41 cellular contexts compared by ENCODE assay signal in the genomic region with DNA sequence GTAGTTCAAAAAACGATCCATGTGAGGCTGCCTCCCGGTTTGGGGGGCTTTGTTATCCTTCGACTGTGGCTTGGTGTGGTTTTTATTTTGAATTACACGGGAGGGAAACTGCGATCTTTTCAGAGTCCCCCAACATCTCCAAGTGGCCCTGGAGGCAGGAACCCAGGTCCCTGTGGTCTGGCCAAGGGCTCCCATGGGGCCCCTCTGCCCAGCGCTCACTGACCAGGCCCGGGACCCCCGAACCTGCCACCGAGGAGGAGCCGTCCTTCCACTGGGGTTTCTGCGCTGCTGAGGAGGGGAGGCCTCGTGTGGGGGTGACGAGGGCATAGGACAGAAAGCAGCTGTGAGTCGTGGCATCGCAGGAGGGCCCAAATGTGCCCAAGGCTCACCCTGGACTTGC. TPM values are rescaled to one million over a fixed set of nuclear protein-coding genes. Genes with fewer than 3 reads are reported as not detected.
"Had no signal": no experiment of that assay in that cellular context is flagged by ENCODE, and none has a peak within 500 bp of the region (broad histone marks: within the 10 kb centered on the region; RNA-seq: fewer than 3 reads in every experiment).

No MANE protein-coding gene starts in this region.

- H3K27ac ChIP-seq: adrenal gland, ascending aorta, body of pancreas, brain microvascular endothelial cell, breast epithelium, cardiac muscle cell had no signal

- ATAC-seq: activated naive CD4-positive, alpha-beta T cell treated with anti-CD3 and anti-CD28 coated beads, Interleukin-2, amount 50 U/mL, for 72 hours; activated naive CD8-positive, alpha-beta T cell treated with anti-CD3 and anti-CD28 coated beads, Interleukin-2, amount 50 U/mL, for 24 hours; activated T-cell treated with anti-CD3 and anti-CD28 coated beads, Interleukin-2, amount 50 U/mL, for 4 hours; activated T-cell treated with anti-CD3 and anti-CD28 coated beads, Interleukin-2, amount 50 U/mL, for 72 hours; activated T-helper 17 cell treated with anti-CD3 and anti-CD28 coated beads, Interleukin-2, amount 50 U/mL, for 72 hours; body of pancreas had no signal

- H3K27me3 ChIP-seq: adrenal gland, ascending aorta, body of pancreas, brain microvascular endothelial cell, breast epithelium, cardiac muscle cell had no signal

- H3K4me1 Mint-ChIP-seq: activated naive CD4-positive, alpha-beta T cell treated with anti-CD3 and anti-CD28 coated beads, Interleukin-2, amount 50 U/mL, for 24 hours; activated T-helper 17 cell treated with anti-CD3 and anti-CD28 coated beads, Interleukin-2, amount 50 U/mL, for 72 hours; brain had no signal

- H3K27me3 Mint-ChIP-seq: activated naive CD4-positive, alpha-beta T cell treated with anti-CD3 and anti-CD28 coated beads, Interleukin-2, amount 50 U/mL, for 24 hours; activated naive CD8-positive, alpha-beta T cell; activated naive CD8-positive, alpha-beta T cell treated with anti-CD3 and anti-CD28 coated beads for 36 hours; activated naive CD8-positive, alpha-beta T cell treated with anti-CD3 and anti-CD28 coated beads, Interleukin-2, amount 10 ng/mL, durations not matched to agents 7 days and 5 days; activated naive CD8-positive, alpha-beta T cell treated with anti-CD3 and anti-CD28 coated beads, Interleukin-2, amount 50 U/mL, for 24 hours; activated T-cell treated with anti-CD3 and anti-CD28 coated beads, Interleukin-2, amount 50 U/mL, for 24 hours; central memory CD8-positive, alpha-beta T cell had no signal

- H3K9me3 Mint-ChIP-seq: activated naive CD4-positive, alpha-beta T cell treated with anti-CD3 and anti-CD28 coated beads for 36 hours; activated naive CD4-positive, alpha-beta T cell treated with anti-CD3 and anti-CD28 coated beads, Interleukin-2, amount 50 U/mL, for 24 hours; activated naive CD4-positive, alpha-beta T cell treated with anti-CD3 and anti-CD28 coated beads, Interleukin-2, amount 50 U/mL, for 72 hours; activated naive CD8-positive, alpha-beta T cell treated with anti-CD3 and anti-CD28 coated beads for 36 hours; activated naive CD8-positive, alpha-beta T cell treated with anti-CD3 and anti-CD28 coated beads, Interleukin-2, amount 10 ng/mL, durations not matched to agents 7 days and 5 days; activated naive CD8-positive, alpha-beta T cell treated with anti-CD3 and anti-CD28 coated beads, Interleukin-2, amount 50 U/mL, for 24 hours; activated T-cell treated with anti-CD3 and anti-CD28 coated beads, Interleukin-2, amount 50 U/mL, for 24 hours; activated T-cell treated with anti-CD3 and anti-CD28 coated beads, Interleukin-2, amount 50 U/mL, for 4 hours; activated T-cell treated with anti-CD3 and anti-CD28 coated beads, Interleukin-2, amount 50 U/mL, for 72 hours; activated T-helper 1 cell treated with anti-CD3 and anti-CD28 coated beads, Interleukin-12 subunit alpha, Interleukin-12 subunit beta, Interleukin-2, Interleukin-4 antibody, amounts not matched to agents 30 ng/mL and 10 ng/mL and 1 ng/mL, durations not matched to agents 14 hours and 24 hours and 36 hours; activated T-helper 17 cell treated with anti-CD3 and anti-CD28 coated beads, Interleukin-2, amount 50 U/mL, for 72 hours; activated T-helper 2 cell treated with anti-CD3 and anti-CD28 coated beads, Interferon-gamma antibody, Interleukin-2, Interleukin-4, amounts not matched to agents 10 μg/mL and 5 μg/mL and 100 μg/mL, durations not matched to agents 14 hours and 24 hours and 36 hours; central memory CD8-positive, alpha-beta T cell had no signal

- H3K36me3 Mint-ChIP-seq: activated naive CD4-positive, alpha-beta T cell treated with anti-CD3 and anti-CD28 coated beads, Interleukin-2, amount 50 U/mL, for 24 hours; activated naive CD4-positive, alpha-beta T cell treated with anti-CD3 and anti-CD28 coated beads, Interleukin-2, amount 50 U/mL, for 72 hours; activated naive CD8-positive, alpha-beta T cell; activated naive CD8-positive, alpha-beta T cell treated with anti-CD3 and anti-CD28 coated beads for 36 hours; activated naive CD8-positive, alpha-beta T cell treated with anti-CD3 and anti-CD28 coated beads, Interleukin-2, amount 10 ng/mL, durations not matched to agents 7 days and 5 days; brain had no signal

- DNase-seq: activated effector memory CD4-positive, alpha-beta T cell treated with anti-CD3 and anti-CD28 coated beads, Interleukin-2, amount 50 U/mL, for 16 hours; activated effector memory CD4-positive, alpha-beta T cell treated with Interleukin-2 at 50 U/mL for 16 hours; activated gamma-delta T cell; activated gamma-delta T cell treated with Interleukin-2 at 50 U/mL for 16 hours; activated naive CD4-positive, alpha-beta T cell; activated naive CD4-positive, alpha-beta T cell treated with anti-CD3 and anti-CD28 coated beads for 36 hours; activated naive CD4-positive, alpha-beta T cell treated with anti-CD3 and anti-CD28 coated beads, Interleukin-2, amount 50 U/mL, for 16 hours; activated naive CD4-positive, alpha-beta T cell treated with Interleukin-2 at 50 U/mL for 16 hours; activated naive CD8-positive, alpha-beta T cell treated with anti-CD3 and anti-CD28 coated beads for 36 hours; activated naive CD8-positive, alpha-beta T cell treated with anti-CD3 and anti-CD28 coated beads, Interleukin-2, amount 10 ng/mL, durations not matched to agents 7 days and 5 days; activated naive CD8-positive, alpha-beta T cell treated with anti-CD3 and anti-CD28 coated beads, Interleukin-2, amount 50 U/mL, for 24 hours; activated T-cell treated with anti-CD3 and anti-CD28 coated beads, Interleukin-2, amount 50 U/mL, for 1 hour; activated T-cell treated with anti-CD3 and anti-CD28 coated beads, Interleukin-2, amount 50 U/mL, for 24 hours; activated T-cell treated with anti-CD3 and anti-CD28 coated beads, Interleukin-2, amount 50 U/mL, for 4 hours; activated T-cell treated with anti-CD3 and anti-CD28 coated beads, Interleukin-2, amount 50 U/mL, for 48 hours; activated T-cell treated with anti-CD3 and anti-CD28 coated beads, Interleukin-2, amount 50 U/mL, for 72 hours; adrenal gland; amniotic stem cell; amygdala; anterior cingulate cortex; body of pancreas; brain microvascular endothelial cell; caudate nucleus; central memory CD4-positive, alpha-beta T cell; cerebellar nuclear complex had no signal

- H3K27ac Mint-ChIP-seq: activated naive CD4-positive, alpha-beta T cell treated with anti-CD3 and anti-CD28 coated beads for 36 hours; activated naive CD4-positive, alpha-beta T cell treated with anti-CD3 and anti-CD28 coated beads, Interleukin-2, amount 50 U/mL, for 24 hours; activated naive CD4-positive, alpha-beta T cell treated with anti-CD3 and anti-CD28 coated beads, Interleukin-2, amount 50 U/mL, for 72 hours; activated naive CD8-positive, alpha-beta T cell; activated naive CD8-positive, alpha-beta T cell treated with anti-CD3 and anti-CD28 coated beads for 36 hours; activated naive CD8-positive, alpha-beta T cell treated with anti-CD3 and anti-CD28 coated beads, Interleukin-2, amount 10 ng/mL, durations not matched to agents 7 days and 5 days; activated naive CD8-positive, alpha-beta T cell treated with anti-CD3 and anti-CD28 coated beads, Interleukin-2, amount 50 U/mL, for 24 hours; activated T-cell treated with anti-CD3 and anti-CD28 coated beads, Interleukin-2, amount 50 U/mL, for 24 hours; activated T-cell treated with anti-CD3 and anti-CD28 coated beads, Interleukin-2, amount 50 U/mL, for 72 hours; activated T-helper 1 cell treated with anti-CD3 and anti-CD28 coated beads, Interleukin-12 subunit alpha, Interleukin-12 subunit beta, Interleukin-2, Interleukin-4 antibody, amounts not matched to agents 30 ng/mL and 10 ng/mL and 1 ng/mL, durations not matched to agents 14 hours and 24 hours and 36 hours; activated T-helper 17 cell treated with anti-CD3 and anti-CD28 coated beads, Interleukin-2, amount 50 U/mL, for 72 hours; activated T-helper 2 cell treated with anti-CD3 and anti-CD28 coated beads, Interferon-gamma antibody, Interleukin-2, Interleukin-4, amounts not matched to agents 10 μg/mL and 5 μg/mL and 100 μg/mL, durations not matched to agents 14 hours and 24 hours and 36 hours; brain had no signal

- H3K4me3 ChIP-seq: adrenal gland, ascending aorta, body of pancreas, breast epithelium, cardiac muscle cell had no signal

- H3K4me3 Mint-ChIP-seq: activated naive CD4-positive, alpha-beta T cell treated with anti-CD3 and anti-CD28 coated beads for 36 hours; activated naive CD4-positive, alpha-beta T cell treated with anti-CD3 and anti-CD28 coated beads, Interleukin-2, amount 50 U/mL, for 24 hours; activated naive CD8-positive, alpha-beta T cell; activated naive CD8-positive, alpha-beta T cell treated with anti-CD3 and anti-CD28 coated beads for 36 hours; activated naive CD8-positive, alpha-beta T cell treated with anti-CD3 and anti-CD28 coated beads, Interleukin-2, amount 10 ng/mL, durations not matched to agents 7 days and 5 days; activated naive CD8-positive, alpha-beta T cell treated with anti-CD3 and anti-CD28 coated beads, Interleukin-2, amount 50 U/mL, for 24 hours; activated T-cell treated with anti-CD3 and anti-CD28 coated beads, Interleukin-2, amount 50 U/mL, for 24 hours; activated T-cell treated with anti-CD3 and anti-CD28 coated beads, Interleukin-2, amount 50 U/mL, for 4 hours; activated T-cell treated with anti-CD3 and anti-CD28 coated beads, Interleukin-2, amount 50 U/mL, for 72 hours; activated T-helper 1 cell treated with anti-CD3 and anti-CD28 coated beads, Interleukin-12 subunit alpha, Interleukin-12 subunit beta, Interleukin-2, Interleukin-4 antibody, amounts not matched to agents 30 ng/mL and 10 ng/mL and 1 ng/mL, durations not matched to agents 14 hours and 24 hours and 36 hours; activated T-helper 17 cell treated with anti-CD3 and anti-CD28 coated beads, Interleukin-2, amount 50 U/mL, for 72 hours; brain; central memory CD8-positive, alpha-beta T cell had no signal

- H3K36me3 ChIP-seq: adrenal gland, ascending aorta, brain microvascular endothelial cell, breast epithelium, cardiac muscle cell had no signal

- H3K4me1 ChIP-seq: adrenal gland, ascending aorta, body of pancreas, breast epithelium had no signal

- H3K9me3 ChIP-seq: adrenal gland, ascending aorta, body of pancreas, breast epithelium had no signal

RNA-seq across cellular contexts. Expression of a gene that starts 18.1 kb away (rescaled TPM):
- total RNA-seq: activated naive CD4-positive, alpha-beta T cell treated with anti-CD3 and anti-CD28 coated beads for 36 hours; activated naive CD4-positive, alpha-beta T cell treated with anti-CD3 and anti-CD28 coated beads, Interleukin-2, amount 50 U/mL, for 72 hours; activated T-cell treated with anti-CD3 and anti-CD28 coated beads, Interleukin-2, amount 50 U/mL, for 72 hours; activated T-helper 1 cell treated with anti-CD3 and anti-CD28 coated beads, Interleukin-12 subunit alpha, Interleukin-12 subunit beta, Interleukin-2, Interleukin-4 antibody, amounts not matched to agents 30 ng/mL and 10 ng/mL and 1 ng/mL, durations not matched to agents 14 hours and 24 hours and 36 hours; activated T-helper 17 cell treated with anti-CD3 and anti-CD28 coated beads, Interleukin-2, amount 50 U/mL, for 72 hours; activated T-helper 2 cell treated with anti-CD3 and anti-CD28 coated beads, Interferon-gamma antibody, Interleukin-2, Interleukin-4, amounts not matched to agents 10 μg/mL and 5 μg/mL and 100 μg/mL, durations not matched to agents 14 hours and 24 hours and 36 hours; aorta; ascending aorta; astrocyte; body of pancreas; bronchial epithelial cell; cardiac muscle cell; cardiac septum; cerebellum had no signal
